In genomic region chr5:11878846-11879245, GRCh38 we compare ENCODE assay signal across 1 cellular context.
TF ChIP-seq lines count a peak whose summit lies in the region.

No MANE protein-coding gene starts in this region.

TF ChIP-seq in WTC11, 78 proteins besides CTCF, POLR2A, EP300 and RAD21 (continued from another document):
- TF ChIP-seq E2F4 (CRISPR knock-in tag; IDR thresholded peaks at IDR 0.05; ENCODE audit: borderline replicate concordance, low read depth) (no peak), IRF2 (CRISPR knock-in tag; IDR thresholded peaks at IDR 0.05; ENCODE audit: borderline replicate concordance, low read depth) (no peak), ZSCAN18 (CRISPR knock-in tag; IDR thresholded peaks at IDR 0.05) (no peak), ELF4 (CRISPR knock-in tag; IDR thresholded peaks at IDR 0.05; ENCODE audit: low read depth) (no peak), PRRX2 (CRISPR knock-in tag; IDR thresholded peaks at IDR 0.05) (no peak), MAX (CRISPR knock-in tag; IDR thresholded peaks at IDR 0.05) (no peak), TEAD4 (CRISPR knock-in tag; IDR thresholded peaks at IDR 0.05) (no peak)
